In genomic region chr15:94287794-94288246, GRCh38 we compare ENCODE assay signal across 9 cellular contexts. TPM values are rescaled to one million over a fixed set of nuclear protein-coding genes. Genes with fewer than 3 reads are reported as not detected.
A peak's percentile ranks its signal among the peaks of the same experiment; 100 is the strongest.
DNase-seq lines count a peak whose midpoint lies in the region; ATAC-seq and TF ChIP-seq lines count a peak whose summit lies in the region.
"Had no signal": no experiment of that assay in that cellular context is flagged by ENCODE, and none has a peak within 500 bp of the region (broad histone marks: within the 10 kb centered on the region; RNA-seq: fewer than 3 reads in every experiment).

No MANE protein-coding gene starts in this region.

- intact Hi-C loops in activated CD4-positive, alpha-beta T cell treated with anti-CD3 and anti-CD28 coated beads for 36 hours (cut with DNase I, micrococcal nuclease) = loop anchor here in 1 of 2 experiments (2.0 to 5.0 kb wide), 2 partner anchors 15 to 56 kb away; partner anchors contain the start of gene MCTP2
- intact Hi-C loops in naive thymus-derived CD4-positive, alpha-beta T cell (cut with micrococcal nuclease) = loop anchor here in 1 of 2 donors (1.0 to 5.0 kb wide), 6 partner anchors 9 to 57 kb away; partner anchors contain the start of gene MCTP2

- H3K4me3 ChIP-seq in Peyer's patch = no peak overlapping the region
- no peak overlapping the region for H3K4me3 ChIP-seq in naive thymus-derived CD4-positive, alpha-beta T cell (ENCODE audit: low read length)
- H3K4me3 ChIP-seq: thoracic aorta had no signal

- no peaks in the 10 kb centered on the region for H3K36me3 ChIP-seq in Peyer's patch
- H3K36me3 ChIP-seq in naive thymus-derived CD4-positive, alpha-beta T cell (ENCODE audit: control insufficient read depth in 2 of 3, insufficient read depth in 3 of 3, low read length in 3 of 3) = no peaks in the 10 kb centered on the region
- H3K36me3 ChIP-seq: thoracic aorta had no signal

- H3K4me1 ChIP-seq in Peyer's patch = no peaks in the 10 kb centered on the region
- H3K4me1 ChIP-seq in naive thymus-derived CD4-positive, alpha-beta T cell (ENCODE audit: control insufficient read depth in 2 of 2, insufficient read depth in 2 of 2, low read length in 2 of 2) = peaks cover 0 to 19% of the 10 kb centered on the region in 2 donors

- peaks cover 37% of the 10 kb centered on the region for H3K4me1 Mint-ChIP-seq in activated CD4-positive, alpha-beta T cell treated with anti-CD3 and anti-CD28 coated beads for 36 hours
- H3K4me1 Mint-ChIP-seq in naive thymus-derived CD4-positive, alpha-beta T cell = peaks cover 11 to 55% (median 33%) of the 10 kb centered on the region in 7 donors

- peak overlapping the region in 2 of 4 donors; percentile 25 to 56 for H3K27ac ChIP-seq in Peyer's patch
- H3K27ac ChIP-seq in naive thymus-derived CD4-positive, alpha-beta T cell (ENCODE audit: low read depth, low read length) = no peak overlapping the region
- H3K27ac ChIP-seq: thoracic aorta had no signal

- no peaks in the 10 kb centered on the region for H3K9me3 ChIP-seq in Peyer's patch
- H3K9me3 ChIP-seq in naive thymus-derived CD4-positive, alpha-beta T cell (ENCODE audit: control insufficient read depth in 2 of 3, low read length in 3 of 3) = no peaks in the 10 kb centered on the region
- H3K9me3 ChIP-seq: thoracic aorta had no signal

- TF ChIP-seq POLR2A in Peyer's patch (IDR thresholded peaks at IDR 0.05) = no peak

- peaks cover 7% of the 10 kb centered on the region for H3K9me3 Mint-ChIP-seq in activated CD4-positive, alpha-beta T cell treated with anti-CD3 and anti-CD28 coated beads for 36 hours (ENCODE audit: low read depth)
- peaks cover 0 to 14% (median 4%) of the 10 kb centered on the region in 11 donors for H3K9me3 Mint-ChIP-seq in naive thymus-derived CD4-positive, alpha-beta T cell

- POLR2A ChIA-PET in activated CD4-positive, alpha-beta T cell treated with anti-CD3 and anti-CD28 coated beads for 36 hours (lab: Charles Lee) = no interaction called here
- POLR2A ChIA-PET in naive thymus-derived CD4-positive, alpha-beta T cell (lab: Charles Lee) = interaction anchor here (1.4 kb wide), 1 partner anchor 9 kb away, joined by 4 read pairs; no protein-coding TSS in a partner anchor

- peak; percentile 67 for DNase-seq in activated CD4-positive, alpha-beta T cell treated with anti-CD3 and anti-CD28 coated beads for 36 hours
- no peak for DNase-seq in activated CD4-positive, alpha-beta T cell treated with anti-CD3 and anti-CD28 coated beads for 1 hour
- peak in 2 of 3 donors; percentile 81 to 83 for DNase-seq in Peyer's patch
- peak in 4 of 9 donors; percentile 4 to 48 (median 12) for DNase-seq in naive thymus-derived CD4-positive, alpha-beta T cell
- no peak for DNase-seq in NCI-H2227 treated with DMSO at 0.1 percent for 48 hours (lab: John Stamatoyannopoulos, UW)
- no peak for DNase-seq in kidney tubule cell (ENCODE audit: low spot score)
- no peak for DNase-seq in NCI-H526 (lab: John Stamatoyannopoulos, UW)

- H3K27me3 Mint-ChIP-seq in activated CD4-positive, alpha-beta T cell treated with anti-CD3 and anti-CD28 coated beads for 36 hours = no peaks in the 10 kb centered on the region
- no peaks in the 10 kb centered on the region for H3K27me3 Mint-ChIP-seq in naive thymus-derived CD4-positive, alpha-beta T cell

- H3K27me3 ChIP-seq in Peyer's patch = no peaks in the 10 kb centered on the region
- no peaks in the 10 kb centered on the region for H3K27me3 ChIP-seq in naive thymus-derived CD4-positive, alpha-beta T cell (ENCODE audit: control insufficient read depth in 2 of 2, insufficient read depth in 2 of 2, low read length in 2 of 2)

- peaks cover 3% of the 10 kb centered on the region for H3K36me3 Mint-ChIP-seq in activated CD4-positive, alpha-beta T cell treated with anti-CD3 and anti-CD28 coated beads for 36 hours (ENCODE audit: low read depth)
- peaks cover 0 to 38% (median 12%) of the 10 kb centered on the region in 5 donors for H3K36me3 Mint-ChIP-seq in naive thymus-derived CD4-positive, alpha-beta T cell

- peak overlapping the region; percentile 49 for H3K27ac Mint-ChIP-seq in activated CD4-positive, alpha-beta T cell treated with anti-CD3 and anti-CD28 coated beads for 36 hours
- peak overlapping the region in 2 of 9 donors; percentile 44 to 90 for H3K27ac Mint-ChIP-seq in naive thymus-derived CD4-positive, alpha-beta T cell

- peak; percentile 96 for ATAC-seq in activated CD4-positive, alpha-beta T cell treated with anti-CD3 and anti-CD28 coated beads for 36 hours
- ATAC-seq in HG02798 (IDR thresholded peaks at IDR 0.05; ENCODE audit: poor library complexity, unreplicated experiment) = peak; percentile 99
- ATAC-seq in naive thymus-derived CD4-positive, alpha-beta T cell = peak; percentile 95

- H3K4me3 Mint-ChIP-seq in activated CD4-positive, alpha-beta T cell treated with anti-CD3 and anti-CD28 coated beads for 36 hours = peak overlapping the region; percentile 42
- peak overlapping the region in 7 of 10 donors; percentile 3 to 86 (median 36) for H3K4me3 Mint-ChIP-seq in naive thymus-derived CD4-positive, alpha-beta T cell

- no peak for TF ChIP-seq CTCF in Peyer's patch (IDR thresholded peaks at IDR 0.05)

- CTCF ChIA-PET in activated CD4-positive, alpha-beta T cell treated with anti-CD3 and anti-CD28 coated beads for 36 hours (lab: Charles Lee) = interaction anchor here (0.8 to 2.3 kb wide), 9 partner anchors 10 to 124 kb away, joined by 3 to 16 read pairs (median 4); no protein-coding TSS in a partner anchor
- CTCF ChIA-PET in naive thymus-derived CD4-positive, alpha-beta T cell (lab: Charles Lee) = no interaction called here

RNA-seq across cellular contexts. Expression of gene MCTP2, which starts 56.5 kb away (rescaled TPM):
- total RNA-seq in activated CD4-positive, alpha-beta T cell treated with anti-CD3 and anti-CD28 coated beads for 36 hours = 10 to 100 TPM; 25.2 to 27.8 TPM
- 100 to 1,000 TPM in 1 of 4 donors, 10 to 100 TPM in 3; 40.8 to 241 (median 74.0) TPM for total RNA-seq in Peyer's patch
- total RNA-seq in naive thymus-derived CD4-positive, alpha-beta T cell = 10 to 100 TPM; 13.8 to 44.5 (median 17.8) TPM
- 1 to 10 TPM; 1.9 to 4.8 TPM for polyA plus RNA-seq in naive thymus-derived CD4-positive, alpha-beta T cell

Comparison
In these comparisons a context has a peak if more than half of its experiments do, and no peak if none do; other contexts are left out.
1. DNase-seq: peak in activated CD4-positive, alpha-beta T cell treated with anti-CD3 and anti-CD28 coated beads for 36 hours (single experiment) and Peyer's patch (2 of 3); none in activated CD4-positive, alpha-beta T cell treated with anti-CD3 and anti-CD28 coated beads for 1 hour (single experiment), NCI-H2227 treated with DMSO at 0.1 percent for 48 hours (single experiment), kidney tubule cell (single experiment) and NCI-H526 (0 of 2).
2. Peak in every context shown above with its lines, with median percentiles within 50 percentile points of each other: ATAC-seq.